In genomic region chr1:148308832-148309458, GRCh38 we compare ENCODE assay signal across 20 cellular contexts.
DNase-seq lines count a peak whose midpoint lies in the region; ATAC-seq, FAIRE-seq and TF ChIP-seq lines count a peak whose summit lies in the region.
"Had no signal": no experiment of that assay in that cellular context is flagged by ENCODE, and none has a peak within 500 bp of the region (broad histone marks: within the 10 kb centered on the region; RNA-seq: fewer than 3 reads in every experiment).

No MANE protein-coding gene starts in this region.

- no peak overlapping the region for H3K27ac Mint-ChIP-seq in HFFc6
- H3K27ac Mint-ChIP-seq in activated CD4-positive, alpha-beta T cell treated with anti-CD3 and anti-CD28 coated beads for 36 hours: no peak overlapping the region

- POLR2A ChIA-PET in activated CD4-positive, alpha-beta T cell treated with anti-CD3 and anti-CD28 coated beads for 36 hours (lab: Charles Lee): no interaction called here

- intact Hi-C loops in activated CD4-positive, alpha-beta T cell treated with anti-CD3 and anti-CD28 coated beads for 36 hours (cut with DNase I, micrococcal nuclease): no loop called here

- H3K9ac ChIP-seq in Karpas-422 (ENCODE audit: low read length): no peak overlapping the region

- H3K9me2 ChIP-seq in Karpas-422 (replicated peaks; ENCODE audit: insufficient read depth, low read length): no peaks in the 10 kb centered on the region

- peaks cover 2% of the 10 kb centered on the region for H3K9me3 ChIP-seq in iPS-18c (ENCODE audit: control insufficient read depth, insufficient read depth, low read length)
- H3K9me3 ChIP-seq in Karpas-422 (ENCODE audit: low read length): no peaks in the 10 kb centered on the region
- H3K9me3 ChIP-seq: lower lobe of right lung, Peyer's patch, thyroid gland had no signal

- H3K27ac ChIP-seq in ACC112 (ENCODE audit: low read depth, low read length): no peak overlapping the region
- H3K27ac ChIP-seq in Karpas-422 (ENCODE audit: low read length): no peak overlapping the region
- H3K27ac ChIP-seq: lower lobe of right lung, Peyer's patch, thyroid gland, WERI-Rb-1 had no signal

- H3K4me1 Mint-ChIP-seq in HFFc6 (ENCODE audit: low read depth): peaks cover 9% of the 10 kb centered on the region
- H3K4me1 Mint-ChIP-seq in activated CD4-positive, alpha-beta T cell treated with anti-CD3 and anti-CD28 coated beads for 36 hours: peaks cover 16% of the 10 kb centered on the region

- H3K27me3 ChIP-seq in ACC112 (ENCODE audit: insufficient read depth, low read length) (peaks cover 35% of the 10 kb centered on the region), bronchial epithelial cell (ENCODE audit: control insufficient read depth, insufficient read depth, low read length) (peaks cover 4% of the 10 kb centered on the region), Karpas-422 (ENCODE audit: low read length) (no peaks in the 10 kb centered on the region)

- ATAC-seq in HG03280 (IDR thresholded peaks at IDR 0.05; ENCODE audit: unreplicated experiment): no peak
- ATAC-seq in activated CD4-positive, alpha-beta T cell treated with anti-CD3 and anti-CD28 coated beads for 36 hours: no peak
- ATAC-seq: right cardiac atrium had no signal

- H3K4me2 ChIP-seq in Karpas-422 (ENCODE audit: low read depth, low read length, poor library complexity, severe bottlenecking): no peak overlapping the region

- H3K79me2 ChIP-seq in ACC112 (ENCODE audit: control insufficient read depth, insufficient read depth, low read length, unreplicated experiment): no peaks in the 10 kb centered on the region
- H3K79me2 ChIP-seq in Karpas-422 (ENCODE audit: low read length): no peaks in the 10 kb centered on the region

- no peak overlapping the region for H2AFZ ChIP-seq in ACC112 (ENCODE audit: low read length, unreplicated experiment)
- no peak overlapping the region for H2AFZ ChIP-seq in Karpas-422 (ENCODE audit: low read length)

- H4K20me1 ChIP-seq in Karpas-422 (ENCODE audit: insufficient read depth, low read depth, low read length): no peaks in the 10 kb centered on the region

- DNase-seq in HFFc6 (peak; percentile 19), bronchial epithelial cell (ENCODE audit: low read depth) (peak; percentile 41), DMS153 treated with DMSO at 0.1 percent for 48 hours (lab: John Stamatoyannopoulos, UW; ENCODE audit: unreplicated experiment) (no peak), Karpas-422 (no peak)
- no peak for DNase-seq in activated CD4-positive, alpha-beta T cell treated with anti-CD3 and anti-CD28 coated beads for 36 hours
- DNase-seq: activated effector memory CD4-positive, alpha-beta T cell treated with anti-CD3 and anti-CD28 coated beads, Interleukin-2, amount 50 U/mL, for 16 hours; aorta; cortex of kidney; hypothalamus; lower lobe of right lung; NCI-H187; NCI-H524; Peyer's patch; right cardiac atrium; stimulated activated CD4-positive, alpha-beta T cell treated with anti-CD3 and anti-CD28 coated beads, Interleukin-4, amount 100 ng/mL, for 24 hours; thyroid gland; WERI-Rb-1 had no signal

- peak overlapping the region; percentile 56; the same call in 1 of the 2 replicates for H3K4me3 ChIP-seq in ACC112 (ENCODE audit: low read depth, low read length)
- no peak overlapping the region for H3K4me3 ChIP-seq in bronchial epithelial cell (ENCODE audit: low read depth, low read length)
- H3K4me3 ChIP-seq in iPS-18c (ENCODE audit: insufficient read depth, low read depth, low read length): peak overlapping the region; percentile 74
- H3K4me3 ChIP-seq in Karpas-422 (ENCODE audit: low read length): no peak overlapping the region
- H3K4me3 ChIP-seq: Peyer's patch, thyroid gland had no signal

- TF ChIP-seq CTCF in HFFc6 (IDR thresholded peaks at IDR 0.05) (no peak), bronchial epithelial cell (IDR thresholded peaks at IDR 0.05; ENCODE audit: insufficient read depth, low read length, severe bottlenecking) (no peak)

- H3K36me3 ChIP-seq in ACC112 (ENCODE audit: insufficient read depth, low read length) (no peaks in the 10 kb centered on the region), bronchial epithelial cell (ENCODE audit: control insufficient read depth, insufficient read depth, low read length) (no peaks in the 10 kb centered on the region), Karpas-422 (ENCODE audit: insufficient read depth, low read length) (no peaks in the 10 kb centered on the region)
- H3K36me3 ChIP-seq: lower lobe of right lung, Peyer's patch, thyroid gland, WERI-Rb-1 had no signal

- no peaks in the 10 kb centered on the region; the same call in 1 of the 2 replicates for H3K9me3 Mint-ChIP-seq in HFFc6
- peaks cover 6% of the 10 kb centered on the region for H3K9me3 Mint-ChIP-seq in activated CD4-positive, alpha-beta T cell treated with anti-CD3 and anti-CD28 coated beads for 36 hours (ENCODE audit: low read depth)

- CTCF ChIA-PET in activated CD4-positive, alpha-beta T cell treated with anti-CD3 and anti-CD28 coated beads for 36 hours (lab: Charles Lee): interaction anchor here (0.6 kb wide), 1 partner anchor 33 kb away, joined by 4 read pairs; no protein-coding TSS in a partner anchor

- H3K4me1 ChIP-seq in ACC112 (ENCODE audit: control insufficient read depth, insufficient read depth, low read length, unreplicated experiment) (peaks cover 6% of the 10 kb centered on the region), Karpas-422 (ENCODE audit: low read length) (no peaks in the 10 kb centered on the region)

- H3K4me3 Mint-ChIP-seq in HFFc6: no peak overlapping the region
- no peak overlapping the region for H3K4me3 Mint-ChIP-seq in activated CD4-positive, alpha-beta T cell treated with anti-CD3 and anti-CD28 coated beads for 36 hours

- H3K36me3 Mint-ChIP-seq in HFFc6 (ENCODE audit: low read depth): no peaks in the 10 kb centered on the region
- peaks cover 6% of the 10 kb centered on the region for H3K36me3 Mint-ChIP-seq in activated CD4-positive, alpha-beta T cell treated with anti-CD3 and anti-CD28 coated beads for 36 hours (ENCODE audit: low read depth)

- H3K27me3 Mint-ChIP-seq in HFFc6 (ENCODE audit: insufficient read depth): peaks cover 28% of the 10 kb centered on the region
- peaks cover 51% of the 10 kb centered on the region for H3K27me3 Mint-ChIP-seq in activated CD4-positive, alpha-beta T cell treated with anti-CD3 and anti-CD28 coated beads for 36 hours

- no peak for FAIRE-seq in bronchial epithelial cell (lab: Jason Lieb, UNC)

Comparison
In these comparisons a context has a peak if more than half of its experiments do, and no peak if none do; other contexts are left out.
1. H3K4me3 ChIP-seq: peak in ACC112 (single experiment) and iPS-18c (single experiment); none in bronchial epithelial cell (single experiment) and Karpas-422 (single experiment).
2. DNase-seq: peak in HFFc6 (single experiment) and bronchial epithelial cell (single experiment); none in DMS153 treated with DMSO at 0.1 percent for 48 hours (single experiment), Karpas-422 (single experiment) and activated CD4-positive, alpha-beta T cell treated with anti-CD3 and anti-CD28 coated beads for 36 hours (single experiment).